ENCODE assay signal across 8 cellular contexts in the genomic region with DNA sequence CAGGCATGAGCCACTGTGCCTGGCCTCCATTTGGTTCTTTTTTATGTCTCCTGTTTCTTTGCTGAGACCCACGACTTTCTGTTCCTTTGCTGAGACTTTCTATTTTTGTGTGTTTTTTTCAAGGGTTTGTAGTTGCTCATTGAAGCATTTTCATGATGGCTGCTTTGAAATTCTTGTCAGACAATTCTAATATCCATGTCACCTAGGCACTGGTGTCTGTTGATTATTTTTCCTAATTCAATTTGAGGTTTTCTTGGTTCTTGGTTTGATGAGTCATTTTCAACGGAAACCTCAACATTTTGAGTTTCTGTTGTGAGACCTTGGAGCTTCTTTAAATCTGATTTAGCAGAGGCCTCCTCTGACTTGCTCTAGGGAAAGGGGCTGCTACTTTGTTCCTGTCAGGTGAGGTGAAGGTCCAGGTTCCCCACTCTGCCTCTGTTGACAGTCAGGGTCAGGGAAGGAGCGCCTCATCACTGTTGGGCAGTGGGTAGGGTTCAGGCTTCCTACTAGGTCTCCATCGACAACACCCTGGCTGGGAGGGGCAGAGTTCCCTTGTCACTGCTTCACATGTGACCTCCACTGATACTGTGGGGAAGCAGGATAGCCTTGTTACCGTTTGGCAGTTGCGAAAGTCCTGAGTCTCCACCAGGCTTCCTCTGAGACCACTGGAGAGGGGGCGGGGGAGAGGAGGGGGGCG.
A peak's percentile ranks its signal among the peaks of the same experiment; 100 is the strongest.
DNase-seq lines count a peak whose midpoint lies in the region; ATAC-seq and TF ChIP-seq lines count a peak whose summit lies in the region.

No MANE protein-coding gene starts in this region.

- H3K4me1 Mint-ChIP-seq in MCF 10A (ENCODE audit: insufficient read depth, unreplicated experiment) = peaks cover 22% of the 10 kb centered on the region

- H3K4me3 ChIP-seq in breast epithelium (peak overlapping the region in 1 of 3 donors; percentile 39), skin epidermis (no peak overlapping the region)

- peak; percentile 72 for ATAC-seq in Right ventricle myocardium inferior
- no peak for ATAC-seq in HG03439 (IDR thresholded peaks at IDR 0.05; ENCODE audit: unreplicated experiment)

- H3K27me3 ChIP-seq in breast epithelium = no peaks in the 10 kb centered on the region

- H3K4me3 Mint-ChIP-seq in MCF 10A (ENCODE audit: unreplicated experiment) = no peak overlapping the region

- POLR2A ChIA-PET in MCF 10A (lab: Yijun Ruan, JAX) = interaction anchor here (0.7 kb wide), 2 partner anchors 39 to 209 kb away, joined by 3 read pairs; no protein-coding TSS in a partner anchor

- H3K36me3 ChIP-seq in breast epithelium = no peaks in the 10 kb centered on the region

- no peak for TF ChIP-seq POLR2A in breast epithelium (IDR thresholded peaks at IDR 0.05)

- H3K4me1 ChIP-seq in breast epithelium = no peaks in the 10 kb centered on the region

- no peaks in the 10 kb centered on the region for H3K36me3 Mint-ChIP-seq in MCF 10A (ENCODE audit: insufficient read depth, unreplicated experiment)

- H3K27ac ChIP-seq in breast epithelium (peak overlapping the region; percentile 66 to 81), skin epidermis (peak overlapping the region in 18 of 21 experiments; percentile 0 to 84 (median 65))

- BruUV-seq in MCF 10A (replicated peaks; lab: Mats Ljungman, UMichigan) = no TSS peak

- TF ChIP-seq CTCF in breast epithelium (IDR thresholded peaks at IDR 0.05) (no peak), MCF 10A (IDR thresholded peaks at IDR 0.05; ENCODE audit: unreplicated experiment) (no peak)

- no peaks in the 10 kb centered on the region for H3K9me3 ChIP-seq in breast epithelium

- CTCF ChIA-PET in MCF 10A (lab: Yijun Ruan, JAX) = interaction anchor here (0.6 to 6.8 kb wide), 8 partner anchors 10 to 640 kb away, joined by 3 to 81 read pairs (median 6); a partner anchor contains a TSS

- DNase-seq in breast epithelium (ENCODE audit: low spot score in 2 of 2) (peak in 1 of 2 donors; percentile 37), MCF 10A (ENCODE audit: unreplicated experiment) (no peak), NOMO-1 treated with DMSO at 0.1 percent for 48 hours (lab: John Stamatoyannopoulos, UW; ENCODE audit: unreplicated experiment) (peak; percentile 95), activated T-cell treated with anti-CD3 and anti-CD28 coated beads for 24 hours (ENCODE audit: low read depth) (peak; percentile 23), Right ventricle myocardium inferior (ENCODE audit: missing footprints) (peak; percentile 78), COR-L47 (lab: John Stamatoyannopoulos, UW) (no peak)

- no peaks in the 10 kb centered on the region for H3K27me3 Mint-ChIP-seq in MCF 10A (ENCODE audit: insufficient read depth, unreplicated experiment)

- intact Hi-C loops in breast epithelium (cut with DNase I; ENCODE audit: low total_unique reads) (loop anchor here (2.0 to 10.0 kb wide), 2 partner anchors 68 to 186 kb away; a partner anchor contains a TSS), MCF 10A (cut with micrococcal nuclease) (no loop called here), Right ventricle myocardium inferior (cut with DNase I) (no loop called here)

- no peak overlapping the region for H3K27ac Mint-ChIP-seq in MCF 10A (ENCODE audit: low read depth, unreplicated experiment)

- peaks cover 13% of the 10 kb centered on the region for H3K9me3 Mint-ChIP-seq in MCF 10A (ENCODE audit: unreplicated experiment)

Comparison
In these comparisons a context has a peak if more than half of its experiments do, and no peak if none do; other contexts are left out.
1. DNase-seq: peak in NOMO-1 treated with DMSO at 0.1 percent for 48 hours (single experiment), activated T-cell treated with anti-CD3 and anti-CD28 coated beads for 24 hours (single experiment) and Right ventricle myocardium inferior (single experiment); none in MCF 10A (single experiment) and COR-L47 (single experiment).